In the genomic region with DNA sequence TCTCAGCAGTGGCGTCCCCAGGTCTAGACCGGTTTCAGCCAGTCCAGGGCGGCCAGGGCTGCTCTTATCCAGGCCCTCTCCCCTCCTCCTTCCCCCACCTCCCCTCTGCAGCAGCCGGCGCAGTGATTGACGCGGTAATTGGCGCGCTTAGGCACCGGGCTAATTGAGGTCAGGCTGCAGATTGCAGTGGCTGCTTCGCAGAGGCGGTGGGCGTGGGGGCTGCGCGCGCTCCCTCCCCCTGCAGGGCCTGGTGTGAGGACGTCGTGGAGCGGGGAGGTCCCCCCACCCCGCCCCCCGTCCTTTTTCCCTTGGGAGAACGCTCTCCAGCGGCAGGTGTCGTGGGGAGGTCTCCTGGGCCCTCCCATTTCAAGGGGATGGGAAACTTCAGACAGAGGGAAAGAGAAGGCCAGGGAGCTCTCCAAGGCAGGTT, we compare ENCODE assay signal across 11 cellular contexts.
DNase-seq lines count a peak whose midpoint lies in the region; ATAC-seq and TF ChIP-seq lines count a peak whose summit lies in the region.
"Had no signal": no experiment of that assay in that cellular context is flagged by ENCODE, and none has a peak within 500 bp of the region (broad histone marks: within the 10 kb centered on the region; RNA-seq: fewer than 3 reads in every experiment).

No MANE protein-coding gene starts in this region.

- H3K4me3 ChIP-seq in H7 (ENCODE audit: insufficient read depth, low read depth, low read length), result peak overlapping the region; percentile 30
- peak overlapping the region; percentile 51 for H3K4me3 ChIP-seq in neural cell (ENCODE audit: low read length)
- no peak overlapping the region for H3K4me3 ChIP-seq in spleen

- H3K4me1 Mint-ChIP-seq in brain, result peaks cover 35% of the 10 kb centered on the region
- H3K4me1 Mint-ChIP-seq: CD14-positive monocyte, naive B cell had no signal

- no peaks in the 10 kb centered on the region for H3F3A ChIP-seq in neural cell (ENCODE audit: insufficient read depth, low read length, poor library complexity, severe bottlenecking)

- H3K27me3 ChIP-seq in H7 (ENCODE audit: control insufficient read depth, insufficient read depth, low read length), result no peaks in the 10 kb centered on the region
- H3K27me3 ChIP-seq in neural cell (ENCODE audit: insufficient read depth, low read depth, low read length), result no peaks in the 10 kb centered on the region
- peaks cover 0 to 58% (median 20%) of the 10 kb centered on the region in 7 donors for H3K27me3 ChIP-seq in spleen (replicated peaks in 1 of 7)

- H3K4me1 ChIP-seq in spleen, result no peaks in the 10 kb centered on the region

- H3K9ac ChIP-seq in neural cell (ENCODE audit: low read length), result peak overlapping the region; percentile 22

- TF ChIP-seq CTCF in brain (conservative IDR thresholded peaks at IDR 0.05), result no peak
- TF ChIP-seq CTCF in neural cell (IDR thresholded peaks at IDR 0.05; ENCODE audit: poor library complexity, severe bottlenecking), result no peak
- TF ChIP-seq CTCF in spleen (IDR thresholded peaks at IDR 0.05 in 8 of 11, conservative IDR thresholded peaks at IDR 0.05 in 3 of 11), result no peak

- H3K9me2 ChIP-seq in neural cell (ENCODE audit: insufficient read depth, low read length), result no peaks in the 10 kb centered on the region

- no peak overlapping the region for H3K4me2 ChIP-seq in neural cell (ENCODE audit: low read length)

- peak overlapping the region in 4 of 5 experiments; percentile 19 to 98 (median 87) for H3K27ac Mint-ChIP-seq in brain
- H3K27ac Mint-ChIP-seq: CD14-positive monocyte, naive B cell had no signal

- H3K9me3 ChIP-seq in neural cell (ENCODE audit: low read length), result no peaks in the 10 kb centered on the region
- no peaks in the 10 kb centered on the region for H3K9me3 ChIP-seq in spleen

- ATAC-seq in HG02938 (IDR thresholded peaks at IDR 0.05; ENCODE audit: unreplicated experiment), result no peak

- DNase-seq in H7 (peak; percentile 80), NCI-H1694 treated with DMSO at 0.1 percent for 48 hours (lab: John Stamatoyannopoulos, UW) (peak; percentile 86), C1 segment of cervical spinal cord (lab: John Stamatoyannopoulos, UW) (no peak), spleen (no peak)
- DNase-seq in activated CD8-positive, alpha-beta memory T cell treated with anti-CD3 and anti-CD28 coated beads, Interleukin-2, amount 50 U/mL, for 4 hours, result no peak
- DNase-seq: activated CD4-positive, alpha-beta T cell treated with anti-CD3 and anti-CD28 coated beads for 48 hours; naive B cell had no signal

- H2AFZ ChIP-seq in neural cell (ENCODE audit: low read depth, low read length), result no peak overlapping the region

- peak overlapping the region in 3 of 5 experiments; percentile 12 to 51 (median 29) for H3K4me3 Mint-ChIP-seq in brain
- H3K4me3 Mint-ChIP-seq: naive B cell had no signal

- no peaks in the 10 kb centered on the region for H3K36me3 ChIP-seq in H7 (replicated peaks; ENCODE audit: control insufficient read depth, insufficient read depth, low read length)
- H3K36me3 ChIP-seq in neural cell (ENCODE audit: insufficient read depth, low read length), result no peaks in the 10 kb centered on the region
- no peaks in the 10 kb centered on the region for H3K36me3 ChIP-seq in spleen

- H3K27ac ChIP-seq in neural cell (ENCODE audit: low read length) (peak overlapping the region; percentile 61), spleen (no peak overlapping the region)

- H4K20me1 ChIP-seq in neural cell (ENCODE audit: insufficient read depth), result no peaks in the 10 kb centered on the region

- H3K27me3 Mint-ChIP-seq in brain, result peaks cover 3% of the 10 kb centered on the region

- intact Hi-C loops in spleen (cut with DNase I; ENCODE audit: low total_unique reads), result no loop called here

- no peaks in the 10 kb centered on the region for H3K79me2 ChIP-seq in neural cell (replicated peaks; ENCODE audit: insufficient read depth, low read length)

- TF ChIP-seq POLR2A in spleen (IDR thresholded peaks at IDR 0.05), result no peak

- H3K36me3 Mint-ChIP-seq in brain, result no peaks in the 10 kb centered on the region
- H3K36me3 Mint-ChIP-seq: CD14-positive monocyte had no signal

- TF ChIP-seq RAD21 in neural cell (conservative IDR thresholded peaks at IDR 0.05), result no peak

- 4 to 12% (median 9%) methylated on average over 12 to 24 of the region's 24 CpGs for WGBS in spleen, 5 donors

- H3K9me3 Mint-ChIP-seq in brain, result peaks cover 0 to 4% (median 0%) of the 10 kb centered on the region in 5 experiments

- TF ChIP-seq EP300 in neural cell (conservative IDR thresholded peaks at IDR 0.05; ENCODE audit: poor library complexity, severe bottlenecking), result peak; percentile 43

TF ChIP-seq in neural cell, 6 proteins besides CTCF, POLR2A, EP300 and RAD21:
- no peak for TF ChIP-seq TAF1 (IDR thresholded peaks at IDR 0.05; ENCODE audit: low read depth)
- peak; percentile 86 for TF ChIP-seq POLR2AphosphoS5 (IDR thresholded peaks at IDR 0.05)
TF ChIP-seq in neural cell: peak in this region for 1.

Comparison
In these comparisons a context has a peak if more than half of its experiments do, and no peak if none do; other contexts are left out.
1. DNase-seq: peak in H7 (single experiment) and NCI-H1694 treated with DMSO at 0.1 percent for 48 hours (single experiment); none in C1 segment of cervical spinal cord (0 of 14), spleen (single experiment) and activated CD8-positive, alpha-beta memory T cell treated with anti-CD3 and anti-CD28 coated beads, Interleukin-2, amount 50 U/mL, for 4 hours (single experiment).
2. H3K4me3 ChIP-seq: peak in H7 (single experiment) and neural cell (single experiment); none in spleen (0 of 8).